19 cellular contexts compared by ENCODE assay signal in the genomic region with DNA sequence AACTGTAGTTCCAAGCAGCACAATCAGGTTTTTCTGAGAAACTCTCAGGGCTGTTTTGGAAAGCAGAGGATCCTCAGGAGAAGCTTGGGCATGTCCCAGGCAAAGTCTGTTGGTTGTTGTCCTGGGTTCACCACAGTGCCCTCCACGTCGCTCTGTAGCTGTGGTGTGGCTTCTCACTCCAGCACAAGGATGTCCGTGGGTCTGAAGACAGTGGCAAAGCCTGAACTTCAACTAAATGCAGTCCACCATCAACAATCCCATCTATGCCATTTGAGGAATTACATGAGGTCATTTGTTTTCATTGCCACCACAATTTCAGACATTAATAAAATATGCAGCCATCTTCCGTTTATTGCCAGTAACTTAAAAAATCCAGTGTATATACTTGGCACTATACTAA.
DNase-seq lines count a peak whose midpoint lies in the region; FAIRE-seq and TF ChIP-seq lines count a peak whose summit lies in the region.
"Had no signal": no experiment of that assay in that cellular context is flagged by ENCODE, and none has a peak within 500 bp of the region (broad histone marks: within the 10 kb centered on the region; RNA-seq: fewer than 3 reads in every experiment).

No MANE protein-coding gene starts in this region.

- H3K4me3 ChIP-seq in astrocyte (ENCODE audit: insufficient read depth, low read depth, low read length) (no peak overlapping the region), keratinocyte (ENCODE audit: control insufficient read depth in 2 of 3, extremely low read depth in 1 of 3, insufficient read depth in 2 of 3, low read depth in 1 of 3, low read length in 3 of 3) (no peak overlapping the region), thymus (ENCODE audit: low read length) (no peak overlapping the region), vagina (no peak overlapping the region)
- H3K4me3 ChIP-seq: BLaER1 treated with 17β-estradiol and CSF1 and Interleukin-3, amounts not matched to agents 10 nM and 100 nM; SJSA1 had no signal

- H3K27me3 ChIP-seq in astrocyte (ENCODE audit: insufficient read depth, low read length) (no peaks in the 10 kb centered on the region), keratinocyte (ENCODE audit: control insufficient read depth, extremely low read depth, insufficient read depth, low read length) (no peaks in the 10 kb centered on the region), thymus (ENCODE audit: control insufficient read depth, insufficient read depth) (no peaks in the 10 kb centered on the region), vagina (no peaks in the 10 kb centered on the region)
- H3K27me3 ChIP-seq: BLaER1 treated with 17β-estradiol and CSF1 and Interleukin-3, amounts not matched to agents 10 nM and 100 nM; SJSA1 had no signal

- TF ChIP-seq CTCF in astrocyte (IDR thresholded peaks at IDR 0.05; ENCODE audit: insufficient read depth, low read depth, low read length) (no peak), keratinocyte (optimal IDR thresholded peaks at IDR 0.05 in 1 of 3, IDR thresholded peaks at IDR 0.05 in 1 of 3, conservative IDR thresholded peaks at IDR 0.05 in 1 of 3; ENCODE audit: extremely low read depth in 1 of 3, insufficient read depth in 2 of 3, low read length in 3 of 3) (no peak), vagina (IDR thresholded peaks at IDR 0.05) (no peak)

- no peak for FAIRE-seq in astrocyte (lab: Jason Lieb, UNC)
- FAIRE-seq in keratinocyte (lab: Jason Lieb, UNC) = no peak
- FAIRE-seq: GM19239 had no signal

- no peaks in the 10 kb centered on the region for H3K36me3 Mint-ChIP-seq in astrocyte (ENCODE audit: low read depth, unreplicated experiment)
- no peaks in the 10 kb centered on the region for H3K36me3 Mint-ChIP-seq in activated T-helper 2 cell treated with anti-CD3 and anti-CD28 coated beads, Interferon-gamma antibody, Interleukin-2, Interleukin-4, amounts not matched to agents 10 μg/mL and 5 μg/mL and 100 μg/mL, durations not matched to agents 14 hours and 24 hours and 36 hours (ENCODE audit: low read depth)
- H3K36me3 Mint-ChIP-seq: IgD-negative memory B cell had no signal

- H3K4me1 Mint-ChIP-seq in astrocyte (ENCODE audit: low read depth, unreplicated experiment) = peaks cover 5% of the 10 kb centered on the region
- H3K4me1 Mint-ChIP-seq in activated T-helper 2 cell treated with anti-CD3 and anti-CD28 coated beads, Interferon-gamma antibody, Interleukin-2, Interleukin-4, amounts not matched to agents 10 μg/mL and 5 μg/mL and 100 μg/mL, durations not matched to agents 14 hours and 24 hours and 36 hours (ENCODE audit: low read depth) = no peaks in the 10 kb centered on the region
- H3K4me1 Mint-ChIP-seq: IgD-negative memory B cell had no signal

- H3K9me3 ChIP-seq in astrocyte (ENCODE audit: insufficient read depth, low read depth, low read length) (no peaks in the 10 kb centered on the region), keratinocyte (ENCODE audit: control insufficient read depth, low read depth, low read length) (no peaks in the 10 kb centered on the region), thymus (ENCODE audit: control insufficient read depth) (no peaks in the 10 kb centered on the region), vagina (no peaks in the 10 kb centered on the region)
- H3K9me3 ChIP-seq: SJSA1 had no signal

- 88% methylated on average over 4 of the region's 4 CpGs for WGBS in thymus

- H3K9ac ChIP-seq in astrocyte (ENCODE audit: low read length) (no peak overlapping the region), keratinocyte (ENCODE audit: control insufficient read depth, extremely low read depth, insufficient read depth, low read length) (no peak overlapping the region)
- H3K9ac ChIP-seq: BLaER1 treated with 17β-estradiol and CSF1 and Interleukin-3, amounts not matched to agents 10 nM and 100 nM had no signal

- H3K4me1 ChIP-seq in astrocyte (ENCODE audit: insufficient read depth, low read length) (peaks cover 3% of the 10 kb centered on the region), keratinocyte (ENCODE audit: control insufficient read depth, extremely low read depth, insufficient read depth, low read length) (peaks cover 3% of the 10 kb centered on the region), thymus (ENCODE audit: control insufficient read depth, insufficient read depth, low read length) (no peaks in the 10 kb centered on the region), vagina (peaks cover 15% of the 10 kb centered on the region)
- H3K4me1 ChIP-seq: BLaER1 treated with 17β-estradiol and CSF1 and Interleukin-3, amounts not matched to agents 10 nM and 100 nM; SJSA1 had no signal

- DNase-seq in NCI-H2171 treated with DMSO at 0.1 percent for 48 hours (lab: John Stamatoyannopoulos, UW) (peak; percentile 42), NCI-H2171 (lab: John Stamatoyannopoulos, UW) (no peak), astrocyte (ENCODE audit: low read depth) (no peak), keratinocyte (ENCODE audit: low read depth, low spot score) (no peak), vagina (ENCODE audit: extremely low spot score in 2 of 2) (no peak), NCI-H2081 treated with DMSO at 0.1 percent for 48 hours (lab: John Stamatoyannopoulos, UW) (no peak)
- no peak for DNase-seq in activated T-helper 2 cell treated with anti-CD3 and anti-CD28 coated beads, Interferon-gamma antibody, Interleukin-2, Interleukin-4, amounts not matched to agents 10 μg/mL and 5 μg/mL and 100 μg/mL, durations not matched to agents 14 hours and 24 hours and 36 hours (ENCODE audit: low spot score)
- DNase-seq: 8988T, H9, Kasumi-1, MV-4-11, NCI-H1417, NCI-H187 treated with DMSO at 0.1 percent for 48 hours, NCI-H748 treated with DMSO at 0.1 percent for 48 hours had no signal

- no peak overlapping the region for H3K4me3 Mint-ChIP-seq in astrocyte (ENCODE audit: unreplicated experiment)
- no peak overlapping the region for H3K4me3 Mint-ChIP-seq in activated T-helper 2 cell treated with anti-CD3 and anti-CD28 coated beads, Interferon-gamma antibody, Interleukin-2, Interleukin-4, amounts not matched to agents 10 μg/mL and 5 μg/mL and 100 μg/mL, durations not matched to agents 14 hours and 24 hours and 36 hours (ENCODE audit: low read depth)
- H3K4me3 Mint-ChIP-seq: H9, IgD-negative memory B cell had no signal

- H4K20me1 ChIP-seq in astrocyte (ENCODE audit: insufficient read depth, low read length) = no peaks in the 10 kb centered on the region
- no peaks in the 10 kb centered on the region for H4K20me1 ChIP-seq in keratinocyte (ENCODE audit: control insufficient read depth, extremely low read depth, insufficient read depth, low read length)
- H4K20me1 ChIP-seq: BLaER1 treated with 17β-estradiol and CSF1 and Interleukin-3, amounts not matched to agents 10 nM and 100 nM had no signal

- no peak for TF ChIP-seq POLR2A in vagina (IDR thresholded peaks at IDR 0.05)

- dilution Hi-C loops in keratinocyte (cut with MboI; ENCODE audit: extremely low pct_ligation_motif_present, low sequenced_read_pairs) = no loop called here

- H3K27ac Mint-ChIP-seq in astrocyte (ENCODE audit: unreplicated experiment) = no peak overlapping the region
- no peak overlapping the region for H3K27ac Mint-ChIP-seq in activated T-helper 2 cell treated with anti-CD3 and anti-CD28 coated beads, Interferon-gamma antibody, Interleukin-2, Interleukin-4, amounts not matched to agents 10 μg/mL and 5 μg/mL and 100 μg/mL, durations not matched to agents 14 hours and 24 hours and 36 hours
- H3K27ac Mint-ChIP-seq: IgD-negative memory B cell had no signal

- H3K27ac ChIP-seq in astrocyte (ENCODE audit: low read depth, low read length) (no peak overlapping the region), keratinocyte (ENCODE audit: control insufficient read depth, insufficient read depth, low read length) (no peak overlapping the region), thymus (ENCODE audit: low read depth) (peak overlapping the region; percentile 58), vagina (no peak overlapping the region)
- H3K27ac ChIP-seq: BLaER1 treated with 17β-estradiol and CSF1 and Interleukin-3, amounts not matched to agents 10 nM and 100 nM; SJSA1 had no signal

- H3K4me2 ChIP-seq in astrocyte (ENCODE audit: low read length) (no peak overlapping the region), keratinocyte (ENCODE audit: control insufficient read depth, extremely low read depth, insufficient read depth, low read depth, low read length) (peak overlapping the region; percentile 1)
- H3K4me2 ChIP-seq: BLaER1 treated with 17β-estradiol and CSF1 and Interleukin-3, amounts not matched to agents 10 nM and 100 nM had no signal

- H3K9me3 Mint-ChIP-seq in astrocyte (ENCODE audit: unreplicated experiment) = peaks cover 3% of the 10 kb centered on the region
- no peaks in the 10 kb centered on the region for H3K9me3 Mint-ChIP-seq in activated T-helper 2 cell treated with anti-CD3 and anti-CD28 coated beads, Interferon-gamma antibody, Interleukin-2, Interleukin-4, amounts not matched to agents 10 μg/mL and 5 μg/mL and 100 μg/mL, durations not matched to agents 14 hours and 24 hours and 36 hours

- H2AFZ ChIP-seq in astrocyte (ENCODE audit: low read depth, low read length) (peak overlapping the region; percentile 3), keratinocyte (ENCODE audit: control insufficient read depth, low read length) (peak overlapping the region; percentile 28)

- no peaks in the 10 kb centered on the region for H3K79me2 ChIP-seq in astrocyte (ENCODE audit: insufficient read depth, low read length)
- no peaks in the 10 kb centered on the region for H3K79me2 ChIP-seq in keratinocyte (ENCODE audit: control insufficient read depth, insufficient read depth, low read length)

- H3K27me3 Mint-ChIP-seq in astrocyte (ENCODE audit: low read depth, unreplicated experiment) = no peaks in the 10 kb centered on the region
- H3K27me3 Mint-ChIP-seq in activated T-helper 2 cell treated with anti-CD3 and anti-CD28 coated beads, Interferon-gamma antibody, Interleukin-2, Interleukin-4, amounts not matched to agents 10 μg/mL and 5 μg/mL and 100 μg/mL, durations not matched to agents 14 hours and 24 hours and 36 hours (ENCODE audit: low read depth) = no peaks in the 10 kb centered on the region
- H3K27me3 Mint-ChIP-seq: IgD-negative memory B cell had no signal

- intact Hi-C loops in vagina (cut with DNase I) = no loop called here
- intact Hi-C loops in activated T-helper 2 cell treated with anti-CD3 and anti-CD28 coated beads, Interferon-gamma antibody, Interleukin-2, Interleukin-4, amounts not matched to agents 10 μg/mL and 5 μg/mL and 100 μg/mL, durations not matched to agents 14 hours and 24 hours and 36 hours (cut with micrococcal nuclease) = no loop called here

- H3K36me3 ChIP-seq in astrocyte (ENCODE audit: insufficient read depth, low read length) = no peaks in the 10 kb centered on the region
- H3K36me3 ChIP-seq in keratinocyte (ENCODE audit: control insufficient read depth in 2 of 2, extremely low read depth in 1 of 2, insufficient read depth in 2 of 2, low read length in 2 of 2) = no peaks in the 10 kb centered on the region
- H3K36me3 ChIP-seq in thymus (ENCODE audit: control insufficient read depth, insufficient read depth) = no peaks in the 10 kb centered on the region
- no peaks in the 10 kb centered on the region for H3K36me3 ChIP-seq in vagina
- H3K36me3 ChIP-seq: BLaER1 treated with 17β-estradiol and CSF1 and Interleukin-3, amounts not matched to agents 10 nM and 100 nM; SJSA1 had no signal

- no peaks in the 10 kb centered on the region for H3K9me1 ChIP-seq in keratinocyte (ENCODE audit: control insufficient read depth, extremely low read depth, insufficient read depth, low read length)
